ENCODE assay signal across 1 cellular context in the genomic region with DNA sequence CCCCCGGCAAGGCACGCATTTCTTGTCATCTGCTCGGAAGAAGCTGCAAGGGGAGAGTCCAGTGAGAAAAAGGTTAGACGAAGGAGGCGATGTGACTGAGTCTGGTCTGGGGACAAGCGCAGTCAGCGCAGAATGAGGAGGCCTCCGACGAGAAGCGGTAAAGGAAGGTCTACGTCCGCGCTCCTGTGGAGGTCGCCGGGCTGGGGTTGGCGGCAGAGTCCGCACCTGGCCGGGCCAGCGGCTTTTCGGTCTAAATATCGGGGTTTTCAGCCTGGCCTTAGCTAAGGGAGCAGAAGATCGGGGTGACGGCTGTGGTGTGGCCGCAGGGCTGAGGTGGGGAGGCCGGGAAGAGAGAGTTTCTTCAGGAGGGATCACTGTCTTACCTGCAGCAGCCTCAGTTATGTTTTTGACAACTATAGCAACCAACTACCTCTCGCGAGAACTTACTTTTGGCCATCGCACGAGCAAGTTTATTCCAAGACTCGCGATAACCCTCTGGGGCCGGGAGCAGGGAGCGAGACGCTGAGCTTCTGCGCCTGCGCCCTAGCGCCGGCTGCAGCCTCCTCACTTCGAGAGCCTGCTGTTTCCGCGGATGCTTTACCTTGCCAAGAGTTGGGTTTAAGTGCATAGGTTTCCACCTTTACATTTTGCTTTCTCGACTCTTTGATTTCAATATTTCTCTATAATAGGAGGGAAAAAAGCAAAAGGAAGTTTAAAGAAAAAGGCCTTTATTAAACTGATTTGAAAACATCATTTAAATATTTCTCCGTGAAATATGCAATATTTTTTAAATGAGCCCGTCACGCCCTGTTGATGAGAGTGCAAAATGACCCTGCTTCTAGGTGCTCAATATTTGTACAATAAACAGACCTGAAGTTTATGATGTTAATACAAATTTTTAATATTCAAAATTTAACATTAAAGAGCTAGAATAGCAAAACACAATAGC.
TF ChIP-seq lines count a peak whose summit lies in the region.

A gene (minus strand): TSS at position 534 of the 949 bp plus-strand sequence. CDS start 4,068 bp downstream, outside the sequence.

TF ChIP-seq in Ishikawa, 13 proteins besides CTCF, POLR2A, EP300 and RAD21 (continued from another document):
- TF ChIP-seq, protein P1, sequence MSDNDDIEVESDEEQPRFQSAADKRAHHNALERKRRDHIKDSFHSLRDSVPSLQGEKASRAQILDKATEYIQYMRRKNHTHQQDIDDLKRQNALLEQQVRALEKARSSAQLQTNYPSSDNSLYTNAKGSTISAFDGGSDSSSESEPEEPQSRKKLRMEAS (IDR thresholded peaks at IDR 0.05), result peak; percentile 49
